1 cellular context compared by ENCODE assay signal in genomic region chr5:76314643-76315042, GRCh38.
A peak's percentile ranks its signal among the peaks of the same experiment; 100 is the strongest.
TF ChIP-seq lines count a peak whose summit lies in the region.

No MANE protein-coding gene starts in this region.

TF ChIP-seq in HepG2, 621 proteins besides CTCF, POLR2A, EP300 and RAD21:
- TF ChIP-seq PRDM10 (CRISPR knock-in tag; IDR thresholded peaks at IDR 0.05; ENCODE audit: low read depth) (no peak), KIAA2018 (CRISPR knock-in tag; IDR thresholded peaks at IDR 0.05; ENCODE audit: borderline replicate concordance) (no peak), RBAK (CRISPR knock-in tag; IDR thresholded peaks at IDR 0.05) (no peak), ZNF644 (CRISPR knock-in tag; IDR thresholded peaks at IDR 0.05; ENCODE audit: low read depth) (no peak), CERS6 (CRISPR knock-in tag; IDR thresholded peaks at IDR 0.05) (no peak), NR2F1 (CRISPR knock-in tag; IDR thresholded peaks at IDR 0.05) (no peak), ZNF20 (CRISPR knock-in tag; IDR thresholded peaks at IDR 0.05) (no peak), DMTF1 (CRISPR knock-in tag; IDR thresholded peaks at IDR 0.05) (no peak), ZKSCAN8 (CRISPR knock-in tag; IDR thresholded peaks at IDR 0.05; ENCODE audit: borderline replicate concordance) (no peak), THRA (CRISPR knock-in tag; IDR thresholded peaks at IDR 0.05; ENCODE audit: borderline replicate concordance) (peak; percentile 78; the same call in 1 of the 2 replicates), LCORL (IDR thresholded peaks at IDR 0.05) (no peak), LCORL (CRISPR knock-in tag; IDR thresholded peaks at IDR 0.05) (no peak), HNRNPLL (IDR thresholded peaks at IDR 0.05; ENCODE audit: low read depth, low read length, poor library complexity, severe bottlenecking) (no peak), ZSCAN5A (CRISPR knock-in tag; IDR thresholded peaks at IDR 0.05; ENCODE audit: borderline replicate concordance) (no peak), CHCHD3 (CRISPR knock-in tag; IDR thresholded peaks at IDR 0.05) (no peak), RARG (CRISPR knock-in tag; IDR thresholded peaks at IDR 0.05; ENCODE audit: low read depth) (no peak), ZMAT3 (CRISPR knock-in tag; conservative IDR thresholded peaks at IDR 0.05) (no peak), ZNF572 (CRISPR knock-in tag; IDR thresholded peaks at IDR 0.05) (no peak), RXRB (CRISPR knock-in tag; IDR thresholded peaks at IDR 0.05; ENCODE audit: borderline replicate concordance) (peak; percentile 83), NFE2L2 (IDR thresholded peaks at IDR 0.05; ENCODE audit: low read length) (0 out of 2 replicates have a peak, but pooled peaks have one; percentile 15), ZNF383 (CRISPR knock-in tag; IDR thresholded peaks at IDR 0.05; ENCODE audit: borderline replicate concordance) (no peak), ZNF207 (IDR thresholded peaks at IDR 0.05; ENCODE audit: borderline replicate concordance) (no peak), ZBED4 (CRISPR knock-in tag; IDR thresholded peaks at IDR 0.05; ENCODE audit: borderline replicate concordance) (no peak), RARA (CRISPR knock-in tag; IDR thresholded peaks at IDR 0.05) (peak; percentile 43), NR2F2 (IDR thresholded peaks at IDR 0.05; ENCODE audit: borderline replicate concordance, low read depth) (no peak)
